Comparison of ENCODE assay signal across 8 cellular contexts in genomic region chr19:54209058-54209747, GRCh38. TPM values are rescaled to one million over a fixed set of nuclear protein-coding genes. Genes with fewer than 3 reads are reported as not detected.
A peak's percentile ranks its signal among the peaks of the same experiment; 100 is the strongest.
DNase-seq lines count a peak whose midpoint lies in the region; ATAC-seq and TF ChIP-seq lines count a peak whose summit lies in the region.

No MANE protein-coding gene starts in this region.

- H3K27ac ChIP-seq in SK-N-SH (ENCODE audit: low read depth in 2 of 2, low read length in 1 of 2) (peak overlapping the region; percentile 55 to 72), heart right ventricle (peak overlapping the region in 9 of 10 donors; percentile 6 to 96 (median 78))

- peak; percentile 62 for DNase-seq in SK-N-SH
- no peak for DNase-seq in heart right ventricle
- DNase-seq in GF-D8 (lab: John Stamatoyannopoulos, UW) = no peak
- no peak for DNase-seq in NCI-H446 (lab: John Stamatoyannopoulos, UW)
- no peak for DNase-seq in GM19240 (ENCODE audit: insufficient read length, low spot score)

- H3K4me2 ChIP-seq in SK-N-SH (peak overlapping the region; percentile 43), skeletal muscle satellite cell (ENCODE audit: low read length) (peak overlapping the region; percentile 32)

- peak in 6 of 8 donors; percentile 0 to 36 (median 6) for ATAC-seq in heart right ventricle
- no peak for ATAC-seq in HG03159 (IDR thresholded peaks at IDR 0.05; ENCODE audit: unreplicated experiment)

- H3K36me3 ChIP-seq in SK-N-SH (replicated peaks in 1 of 2; ENCODE audit: control insufficient read depth in 1 of 2, insufficient read depth in 2 of 2, low read length in 1 of 2) (peaks cover 36 to 43% of the 10 kb centered on the region in 2 experiments), heart right ventricle (peaks cover 0 to 50% (median 35%) of the 10 kb centered on the region in 9 donors), skeletal muscle satellite cell (ENCODE audit: insufficient read depth, low read length) (peaks cover 52% of the 10 kb centered on the region)

- H3K27me3 ChIP-seq in SK-N-SH (ENCODE audit: insufficient read depth) = no peaks in the 10 kb centered on the region
- H3K27me3 ChIP-seq in heart right ventricle = no peaks in the 10 kb centered on the region
- H3K27me3 ChIP-seq in skeletal muscle satellite cell (ENCODE audit: control insufficient read depth, insufficient read depth, low read length) = no peaks in the 10 kb centered on the region

- no peak for TF ChIP-seq CTCF in SK-N-SH (IDR thresholded peaks at IDR 0.05)
- no peak for TF ChIP-seq CTCF in heart right ventricle (IDR thresholded peaks at IDR 0.05)

- H3K79me2 ChIP-seq in SK-N-SH (ENCODE audit: insufficient read depth) = peaks cover 48% of the 10 kb centered on the region

- peak; percentile 11 for TF ChIP-seq POLR2A in GM18951 (IDR thresholded peaks at IDR 0.05; ENCODE audit: extremely low read depth, insufficient read depth, insufficient read length)

- peaks cover 25 to 43% of the 10 kb centered on the region in 2 experiments for H3K4me1 ChIP-seq in SK-N-SH (ENCODE audit: control insufficient read depth in 1 of 2, insufficient read depth in 2 of 2, low read depth in 1 of 2, low read length in 1 of 2)
- peaks cover 12 to 74% (median 58%) of the 10 kb centered on the region in 9 donors for H3K4me1 ChIP-seq in heart right ventricle
- H3K4me1 ChIP-seq in skeletal muscle satellite cell (ENCODE audit: control insufficient read depth, insufficient read depth, low read length) = peaks cover 38% of the 10 kb centered on the region

- H3K9me3 ChIP-seq in SK-N-SH (no peaks in the 10 kb centered on the region), heart right ventricle (no peaks in the 10 kb centered on the region), skeletal muscle satellite cell (replicated peaks; ENCODE audit: low read length) (no peaks in the 10 kb centered on the region)

- H3F3A ChIP-seq in SK-N-SH (replicated peaks; ENCODE audit: insufficient read depth) = peaks cover 57% of the 10 kb centered on the region

- H2AFZ ChIP-seq in SK-N-SH (ENCODE audit: low read depth) = no peak overlapping the region

- H3K4me3 ChIP-seq in SK-N-SH (ENCODE audit: low read depth in 2 of 2, low read length in 1 of 2) (no peak overlapping the region), heart right ventricle (peak overlapping the region in 1 of 10 donors; percentile 25), skeletal muscle satellite cell (ENCODE audit: low read length) (no peak overlapping the region)

- in situ Hi-C loops in GM18951 (cut with MboI; ENCODE audit: low sequenced_read_pairs, unreplicated experiment) = no loop called here

- H3K9ac ChIP-seq in SK-N-SH (no peak overlapping the region; the same call in 1 of the 2 replicates), skeletal muscle satellite cell (ENCODE audit: low read depth, low read length) (peak overlapping the region; percentile 28)

- peaks cover 74% of the 10 kb centered on the region for H4K20me1 ChIP-seq in SK-N-SH (ENCODE audit: insufficient read depth)

- POLR2A ChIA-PET in SK-N-SH (lab: Yijun Ruan, JAX) = interaction anchor here (0.6 to 4.5 kb wide), 2 partner anchors 8 to 358 kb away, joined by 5 to 27 read pairs; partner anchors contain the start of gene RPS9

- 57% methylated on average over 18 of the region's 23 CpGs for WGBS in SK-N-SH (ENCODE audit: low lambda C conversion rate)
- 51 to 60% methylated on average over 23 of the region's 23 CpGs for WGBS in heart right ventricle, 2 donors

- no peaks in the 10 kb centered on the region for H3K9me2 ChIP-seq in SK-N-SH

- CTCF ChIA-PET in SK-N-SH (lab: Yijun Ruan, JAX) = no interaction called here

- intact Hi-C loops in heart right ventricle (cut with DNase I) = no loop called here

- no peak for TF ChIP-seq RAD21 in SK-N-SH (IDR thresholded peaks at IDR 0.05; ENCODE audit: low read length)

- TF ChIP-seq EP300 in SK-N-SH (IDR thresholded peaks at IDR 0.05; ENCODE audit: borderline replicate concordance in 1 of 2, low read depth in 1 of 2, low read length in 1 of 2) = no peak

TF ChIP-seq in SK-N-SH, 30 proteins besides CTCF, POLR2A, EP300 and RAD21:
- TF ChIP-seq JUND (IDR thresholded peaks at IDR 0.05) (0 out of 2 replicates have a peak, but pooled peaks have one; percentile 5), RCOR1 (IDR thresholded peaks at IDR 0.05; ENCODE audit: low read length) (no peak)

RNA-seq across cellular contexts. Expression of gene RPS9, which starts 8.5 kb away (rescaled TPM):
- 3,441 and 3,815 TPM in 2 replicates for polyA plus RNA-seq in SK-N-SH (2012; rRNA removed)
- 2,410 and 3,106 TPM in 2 replicates for polyA plus RNA-seq in SK-N-SH (2012; cell fraction: cytosol; rRNA removed)
- polyA plus RNA-seq in SK-N-SH (2012; cell fraction: nucleus; rRNA removed) = 1,220 and 1,672 TPM in 2 replicates
- 100 to 1,000 TPM; 550 to 734 (median 603) TPM for total RNA-seq in heart right ventricle
- 1,000 to 10,000 TPM; 1,335 to 2,571 TPM for polyA plus RNA-seq in heart right ventricle
- total RNA-seq in skeletal muscle satellite cell (2012; rRNA removed) = 1,398 and 1,979 TPM in 2 replicates

RNA-seq across cellular contexts. Expression of gene LILRB3, which starts 13.6 kb away (rescaled TPM):
- not detected in 2 replicates for polyA plus RNA-seq in SK-N-SH (2012; rRNA removed)
- polyA plus RNA-seq in SK-N-SH (2012; cell fraction: cytosol; rRNA removed) = not detected in 2 replicates
- polyA plus RNA-seq in SK-N-SH (2012; cell fraction: nucleus; rRNA removed) = not detected in 2 replicates
- 10 to 100 TPM in 1 of 10 donors, 1 to 10 TPM in 6, under 1 TPM in 3; 0.71 to 18.3 (median 2.0) TPM for total RNA-seq in heart right ventricle
- 1 to 10 TPM; 2.5 TPM for polyA plus RNA-seq in heart right ventricle
- total RNA-seq in skeletal muscle satellite cell (2012; rRNA removed) = under 0.01 and 0.25 TPM in 2 replicates

RNA-seq across cellular contexts. Expression of gene TSEN34, which starts 18.1 kb away (rescaled TPM):
- polyA plus RNA-seq in SK-N-SH (2012; rRNA removed) = 82.1 and 84.1 TPM in 2 replicates
- polyA plus RNA-seq in SK-N-SH (2012; cell fraction: cytosol; rRNA removed) = 45.3 and 70.5 TPM in 2 replicates
- polyA plus RNA-seq in SK-N-SH (2012; cell fraction: nucleus; rRNA removed) = 54.9 and 66.9 TPM in 2 replicates
- 10 to 100 TPM; 12.1 to 24.0 (median 19.3) TPM for total RNA-seq in heart right ventricle
- 10 to 100 TPM in 1 of 2 donors, 1 to 10 TPM in 1; 5.6 to 38.0 TPM for polyA plus RNA-seq in heart right ventricle
- 83.1 and 83.4 TPM in 2 replicates for total RNA-seq in skeletal muscle satellite cell (2012; rRNA removed)

RNA-seq across cellular contexts. Expression of gene MBOAT7, which starts 19.8 kb away (rescaled TPM):
- polyA plus RNA-seq in SK-N-SH (2012; rRNA removed) (65.4 and 80.8 TPM in 2 replicates), heart right ventricle (10 to 100 TPM in 1 of 2 donors, 1 to 10 TPM in 1; 7.7 to 17.0 TPM)
- 36.0 and 53.3 TPM in 2 replicates for polyA plus RNA-seq in SK-N-SH (2012; cell fraction: cytosol; rRNA removed)
- 142 and 172 TPM in 2 replicates for polyA plus RNA-seq in SK-N-SH (2012; cell fraction: nucleus; rRNA removed)
- total RNA-seq in heart right ventricle = 10 to 100 TPM; 12.3 to 29.4 (median 15.5) TPM
- total RNA-seq in skeletal muscle satellite cell (2012; rRNA removed) = 17.2 and 26.6 TPM in 2 replicates

RNA-seq across cellular contexts. Expression of gene LILRA6, which starts 33.4 kb away (rescaled TPM):
- not detected in 2 replicates for polyA plus RNA-seq in SK-N-SH (2012; rRNA removed)
- not detected in 2 replicates for polyA plus RNA-seq in SK-N-SH (2012; cell fraction: cytosol; rRNA removed)
- not detected in 2 replicates for polyA plus RNA-seq in SK-N-SH (2012; cell fraction: nucleus; rRNA removed)
- total RNA-seq in heart right ventricle = 1 to 10 TPM in 6 of 10 donors, under 1 TPM in 3, not detected in 1; 0.48 to 9.4 (median 1.3) TPM
- polyA plus RNA-seq in heart right ventricle = 1 to 10 TPM; 1.1 to 1.5 TPM
- total RNA-seq in skeletal muscle satellite cell (2012; rRNA removed) = not detected in 2 replicates
